Comparison of ENCODE assay signal across 23 cellular contexts in genomic region chr3:142794510-142794909, GRCh38.
"Had no signal": no experiment of that assay in that cellular context is flagged by ENCODE, and none has a peak within 500 bp of the region (broad histone marks: within the 10 kb centered on the region; RNA-seq: fewer than 3 reads in every experiment).

No MANE protein-coding gene starts in this region.

- H3K4me3 ChIP-seq: MG63, PC-9, Peyer's patch, SJSA1, SK-N-MC had no signal

- H3K27ac ChIP-seq: HL-60, PC-9, Peyer's patch, SJSA1, SK-N-MC had no signal

- H3K27me3 ChIP-seq: MG63, Peyer's patch, SJSA1 had no signal

- FAIRE-seq: HTR-8/SVneo had no signal

- H2AFZ ChIP-seq: PC-9 had no signal

- H3K4me2 ChIP-seq: PC-9 had no signal

- H3K9me3 ChIP-seq: Peyer's patch, SJSA1 had no signal

- H3K4me1 ChIP-seq: Peyer's patch, SJSA1 had no signal

- H3K36me3 ChIP-seq: MG63, Peyer's patch, SJSA1 had no signal

- DNase-seq: KBM-7, MG63, NCI-H1092, NCI-H1105 treated with DMSO at 0.1 percent for 48 hours, NCI-H1417 treated with DMSO at 0.1 percent for 48 hours, NCI-H146, NCI-H1694 treated with DMSO at 0.1 percent for 48 hours, NCI-H1930, NCI-H2081, NCI-H2107, NCI-H226, NCI-H446, NCI-H510A treated with DMSO at 0.1 percent for 48 hours, NCI-H69, NCI-H774, OCI-M1, PC-9, Peyer's patch, SHP77 treated with DMSO at 0.1 percent for 48 hours had no signal
